ENCODE assay signal across 10 cellular contexts in the genomic region with DNA sequence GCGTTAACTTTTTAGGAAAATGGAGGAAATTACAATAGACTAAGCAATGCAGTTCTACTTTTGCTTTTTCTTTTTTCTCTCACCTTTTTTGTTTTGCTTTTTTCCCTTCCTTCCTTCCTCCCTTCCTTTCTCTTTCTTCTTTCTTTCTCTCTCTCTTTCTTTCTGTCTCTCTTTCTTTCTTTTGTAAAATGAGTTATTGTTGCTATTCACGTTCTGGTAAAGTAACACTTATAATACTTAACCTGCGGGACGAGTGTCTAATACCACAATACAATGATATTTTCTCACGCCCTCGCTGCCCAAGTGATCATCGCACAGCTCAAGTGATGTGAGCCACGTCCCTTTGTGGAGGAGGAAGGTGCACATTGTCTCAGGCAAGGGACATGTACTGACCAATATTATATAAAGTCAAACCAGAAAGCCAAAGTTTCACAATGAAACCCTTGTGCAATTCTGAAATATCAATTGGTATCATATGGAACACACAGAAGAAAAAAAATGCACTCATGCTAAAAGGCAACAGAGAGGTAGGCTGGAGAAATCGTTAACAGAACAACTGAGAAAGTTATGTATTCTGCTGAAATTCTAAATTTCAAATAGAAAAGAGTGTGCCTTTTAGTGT. TPM values are rescaled to one million over a fixed set of nuclear protein-coding genes. Genes with fewer than 3 reads are reported as not detected.
DNase-seq lines count a peak whose midpoint lies in the region; ATAC-seq and TF ChIP-seq lines count a peak whose summit lies in the region.
"Had no signal": no experiment of that assay in that cellular context is flagged by ENCODE, and none has a peak within 500 bp of the region (broad histone marks: within the 10 kb centered on the region; RNA-seq: fewer than 3 reads in every experiment).

No MANE protein-coding gene starts in this region.

- CTCF ChIA-PET in A673 (lab: Charles Lee): interaction anchor here (0.6 kb wide), 1 partner anchor 61 kb away, joined by 19 read pairs; no protein-coding TSS in a partner anchor
- CTCF ChIA-PET in HEK293 (lab: Yijun Ruan, JAX): interaction anchor here (0.7 kb wide), 1 partner anchor 913 kb away, joined by 3 read pairs; no protein-coding TSS in a partner anchor

- peaks cover 36 to 60% of the 10 kb centered on the region in 2 donors for H3K27me3 Mint-ChIP-seq in natural killer cell treated with Interleukin-12 subunit alpha and Interleukin-12 subunit beta and Interleukin-15 and Interleukin-18, amount 100 ng/mL, for 72 hours

- H3K27ac ChIP-seq in A673 (ENCODE audit: low read depth, low read length, poor library complexity, severe bottlenecking): no peak overlapping the region
- no peak overlapping the region for H3K27ac ChIP-seq in HEK293 (ENCODE audit: extremely low read depth, low read depth, low read length)
- no peak overlapping the region for H3K27ac ChIP-seq in coronary artery

- H3K9me3 Mint-ChIP-seq in natural killer cell treated with Interleukin-12 subunit alpha and Interleukin-12 subunit beta and Interleukin-15 and Interleukin-18, amount 100 ng/mL, for 72 hours: peaks cover 6% of the 10 kb centered on the region

- H3K36me3 ChIP-seq in A673 (ENCODE audit: insufficient read depth, low read length, poor library complexity, severe bottlenecking): no peaks in the 10 kb centered on the region
- no peaks in the 10 kb centered on the region for H3K36me3 ChIP-seq in HEK293 (ENCODE audit: control insufficient read depth in 2 of 2, insufficient read depth in 1 of 2, low read length in 2 of 2)

- H3K4me1 ChIP-seq in A673 (ENCODE audit: insufficient read depth, low read length, poor library complexity, severe bottlenecking): peaks cover 11% of the 10 kb centered on the region
- no peaks in the 10 kb centered on the region for H3K4me1 ChIP-seq in HEK293 (ENCODE audit: control insufficient read depth, insufficient read depth, low read length)

- H3K9me3 ChIP-seq in A673 (ENCODE audit: low read depth, low read length, poor library complexity, severe bottlenecking) (no peaks in the 10 kb centered on the region), HEK293 (ENCODE audit: control insufficient read depth, insufficient read depth, low read depth, low read length) (no peaks in the 10 kb centered on the region)

- H3K27ac Mint-ChIP-seq in natural killer cell treated with Interleukin-12 subunit alpha and Interleukin-12 subunit beta and Interleukin-15 and Interleukin-18, amount 100 ng/mL, for 72 hours: no peak overlapping the region

- no peak for DNase-seq in A673 (ENCODE audit: low spot score)
- no peak for DNase-seq in coronary artery (ENCODE audit: low spot score)
- DNase-seq in natural killer cell treated with Interleukin-12 subunit alpha and Interleukin-12 subunit beta and Interleukin-15 and Interleukin-18, amount 100 ng/mL, for 72 hours (ENCODE audit: low spot score): no peak
- DNase-seq in kidney tubule cell (ENCODE audit: low spot score): no peak
- no peak for DNase-seq in NCI-H146 treated with DMSO at 0.1 percent for 48 hours (lab: John Stamatoyannopoulos, UW; ENCODE audit: unreplicated experiment)
- no peak for DNase-seq in H4 (ENCODE audit: low spot score)
- DNase-seq: cortex of kidney, KG1 had no signal

- TF ChIP-seq CTCF in A673 (conservative IDR thresholded peaks at IDR 0.05; ENCODE audit: low read depth, low read length): no peak
- no peak for TF ChIP-seq CTCF in HEK293 (tag by site-specific recombination; IDR thresholded peaks at IDR 0.05)
- no peak for TF ChIP-seq CTCF in coronary artery (IDR thresholded peaks at IDR 0.05)

- peak overlapping the region; percentile 67 for H3K4me3 ChIP-seq in A673 (ENCODE audit: low read depth, low read length, poor library complexity, severe bottlenecking)
- H3K4me3 ChIP-seq in HEK293 (ENCODE audit: low read depth, low read length): peak overlapping the region; percentile 63
- peak overlapping the region; percentile 85 for H3K4me3 ChIP-seq in coronary artery

- no peak for ATAC-seq in natural killer cell treated with Interleukin-12 subunit alpha and Interleukin-12 subunit beta and Interleukin-15 and Interleukin-18, amount 100 ng/mL, for 72 hours
- ATAC-seq in HG03442 (IDR thresholded peaks at IDR 0.05; ENCODE audit: unreplicated experiment): no peak

- peaks cover 15 to 23% of the 10 kb centered on the region in 2 donors for H3K4me1 Mint-ChIP-seq in natural killer cell treated with Interleukin-12 subunit alpha and Interleukin-12 subunit beta and Interleukin-15 and Interleukin-18, amount 100 ng/mL, for 72 hours (ENCODE audit: low read depth in 2 of 2)

- POLR2A ChIA-PET in A673 (lab: Charles Lee; ENCODE audit: low non-redundant PET): no interaction called here
- POLR2A ChIA-PET in HEK293 (lab: Yijun Ruan, JAX): no interaction called here

- peak overlapping the region; percentile 90 for H3K4me3 Mint-ChIP-seq in natural killer cell treated with Interleukin-12 subunit alpha and Interleukin-12 subunit beta and Interleukin-15 and Interleukin-18, amount 100 ng/mL, for 72 hours

- intact Hi-C loops in A673 (cut with micrococcal nuclease; ENCODE audit: unreplicated experiment): no loop called here

- BruUV-seq in A673 (replicated peaks; lab: Mats Ljungman, UMichigan): TSS peak; percentile 35

- peaks cover 15% of the 10 kb centered on the region for H3K36me3 Mint-ChIP-seq in natural killer cell treated with Interleukin-12 subunit alpha and Interleukin-12 subunit beta and Interleukin-15 and Interleukin-18, amount 100 ng/mL, for 72 hours

- H3K27me3 ChIP-seq in A673 (replicated peaks; ENCODE audit: insufficient read depth, low read depth, low read length, poor library complexity): no peaks in the 10 kb centered on the region

TF ChIP-seq in HEK293, 187 proteins besides CTCF, POLR2A, EP300 and RAD21:
- TF ChIP-seq ZNF366 (tag by site-specific recombination; conservative IDR thresholded peaks at IDR 0.05) (peak; percentile 80), ZNF747 (tag by site-specific recombination; IDR thresholded peaks at IDR 0.05) (no peak), PRDM1 (tag by site-specific recombination; IDR thresholded peaks at IDR 0.05) (peak; percentile 97), ZNF133 (tag by site-specific recombination; IDR thresholded peaks at IDR 0.05) (no peak), ZNF768 (tag by site-specific recombination; IDR thresholded peaks at IDR 0.05) (no peak), ZNF37A (tag by site-specific recombination; IDR thresholded peaks at IDR 0.05) (no peak), SETDB1 (IDR thresholded peaks at IDR 0.05; ENCODE audit: insufficient read length, low read length) (no peak), YY1 (tag by site-specific recombination; IDR thresholded peaks at IDR 0.05) (no peak), ZNF416 (tag by site-specific recombination; IDR thresholded peaks at IDR 0.05) (no peak)
- TF ChIP-seq, protein P1, sequence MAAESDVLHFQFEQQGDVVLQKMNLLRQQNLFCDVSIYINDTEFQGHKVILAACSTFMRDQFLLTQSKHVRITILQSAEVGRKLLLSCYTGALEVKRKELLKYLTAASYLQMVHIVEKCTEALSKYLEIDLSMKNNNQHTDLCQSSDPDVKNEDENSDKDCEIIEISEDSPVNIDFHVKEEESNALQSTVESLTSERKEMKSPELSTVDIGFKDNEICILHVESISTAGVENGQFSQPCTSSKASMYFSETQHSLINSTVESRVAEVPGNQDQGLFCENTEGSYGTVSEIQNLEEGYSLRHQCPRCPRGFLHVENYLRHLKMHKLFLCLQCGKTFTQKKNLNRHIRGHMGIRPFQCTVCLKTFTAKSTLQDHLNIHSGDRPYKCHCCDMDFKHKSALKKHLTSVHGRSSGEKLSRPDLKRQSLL (tag by site-specific recombination; IDR thresholded peaks at IDR 0.05): no peak
- TF ChIP-seq, protein P2, sequence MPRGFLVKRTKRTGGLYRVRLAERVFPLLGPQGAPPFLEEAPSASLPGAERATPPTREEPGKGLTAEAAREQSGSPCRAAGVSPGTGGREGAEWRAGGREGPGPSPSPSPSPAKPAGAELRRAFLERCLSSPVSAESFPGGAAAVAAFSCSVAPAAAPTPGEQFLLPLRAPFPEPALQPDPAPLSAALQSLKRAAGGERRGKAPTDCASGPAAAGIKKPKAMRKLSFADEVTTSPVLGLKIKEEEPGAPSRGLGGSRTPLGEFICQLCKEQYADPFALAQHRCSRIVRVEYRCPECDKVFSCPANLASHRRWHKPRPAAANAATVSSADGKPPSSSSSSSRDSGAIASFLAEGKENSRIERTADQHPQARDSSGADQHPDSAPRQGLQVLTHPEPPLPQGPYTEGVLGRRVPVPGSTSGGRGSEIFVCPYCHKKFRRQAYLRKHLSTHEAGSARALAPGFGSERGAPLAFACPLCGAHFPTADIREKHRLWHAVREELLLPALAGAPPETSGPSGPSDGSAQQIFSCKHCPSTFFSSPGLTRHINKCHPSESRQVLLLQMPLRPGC (tag by site-specific recombination; IDR thresholded peaks at IDR 0.05): no peak

RNA-seq across cellular contexts. Expression of gene JAM2, which starts 1.7 kb away (rescaled TPM):
- 1.7 and 5.2 TPM in 2 replicates for total RNA-seq in A673 (2021)
- under 1 TPM; 0.45 to 0.50 TPM for total RNA-seq in natural killer cell treated with Interleukin-12 subunit alpha and Interleukin-12 subunit beta and Interleukin-15 and Interleukin-18, amount 100 ng/mL, for 72 hours
- 0.70 and 3.1 TPM in 2 replicates for total RNA-seq in H4 (2014; rRNA removed; shearing (Covaris generic))

RNA-seq across cellular contexts. Expression of gene MRPL39, which starts 33.5 kb away (rescaled TPM):
- 57.1 and 57.6 TPM in 2 replicates for total RNA-seq in A673 (2021)
- total RNA-seq in natural killer cell treated with Interleukin-12 subunit alpha and Interleukin-12 subunit beta and Interleukin-15 and Interleukin-18, amount 100 ng/mL, for 72 hours: 10 to 100 TPM; 40.6 to 46.1 TPM
- 73.9 and 79.0 TPM in 2 replicates for total RNA-seq in H4 (2014; rRNA removed; shearing (Covaris generic))
